ENCODE assay signal across 9 cellular contexts in genomic region chr3:194069421-194070219, GRCh38.
DNase-seq lines count a peak whose midpoint lies in the region; ATAC-seq and TF ChIP-seq lines count a peak whose summit lies in the region.
"Had no signal": no experiment of that assay in that cellular context is flagged by ENCODE, and none has a peak within 500 bp of the region (broad histone marks: within the 10 kb centered on the region; RNA-seq: fewer than 3 reads in every experiment).

No MANE protein-coding gene starts in this region.

- peak overlapping the region; percentile 2 for H3K4me3 Mint-ChIP-seq in stimulated activated naive CD8-positive, alpha-beta T cell treated with anti-CD3 and anti-CD28 coated beads, Interleukin-15, Interleukin-2, amounts not matched to agents 100 ng/mL and 50 ng/mL, for 24 hours
- peak overlapping the region; percentile 64 for H3K4me3 Mint-ChIP-seq in WTC11
- peak overlapping the region; percentile 71 to 77 (median 74) for H3K4me3 Mint-ChIP-seq in immature natural killer cell

- peak overlapping the region; percentile 24 for H3K27ac Mint-ChIP-seq in stimulated activated naive CD8-positive, alpha-beta T cell treated with anti-CD3 and anti-CD28 coated beads, Interleukin-15, Interleukin-2, amounts not matched to agents 100 ng/mL and 50 ng/mL, for 24 hours
- H3K27ac Mint-ChIP-seq in WTC11 (no peak overlapping the region), immature natural killer cell (peak overlapping the region in 3 of 6 donors; percentile 34 to 73 (median 48))

- peaks cover 32% of the 10 kb centered on the region for H3K4me1 Mint-ChIP-seq in stimulated activated naive CD8-positive, alpha-beta T cell treated with anti-CD3 and anti-CD28 coated beads, Interleukin-15, Interleukin-2, amounts not matched to agents 100 ng/mL and 50 ng/mL, for 24 hours (ENCODE audit: low read depth)
- H3K4me1 Mint-ChIP-seq in WTC11 (peaks cover 10% of the 10 kb centered on the region), immature natural killer cell (peaks cover 9 to 11% of the 10 kb centered on the region in 2 donors)

- ATAC-seq in stimulated activated naive CD8-positive, alpha-beta T cell treated with anti-CD3 and anti-CD28 coated beads, Interleukin-15, Interleukin-2, amounts not matched to agents 100 U/mL and 50 U/mL, for 24 hours, result no peak
- ATAC-seq in WTC11 (no peak), HG02759 (IDR thresholded peaks at IDR 0.05; ENCODE audit: unreplicated experiment) (no peak)

- no peaks in the 10 kb centered on the region for H3K36me3 Mint-ChIP-seq in stimulated activated naive CD8-positive, alpha-beta T cell treated with anti-CD3 and anti-CD28 coated beads, Interleukin-15, Interleukin-2, amounts not matched to agents 100 ng/mL and 50 ng/mL, for 24 hours (ENCODE audit: low read depth)
- H3K36me3 Mint-ChIP-seq in WTC11 (peaks cover 27% of the 10 kb centered on the region), immature natural killer cell (peaks cover 0 to 3% (median 0%) of the 10 kb centered on the region in 3 donors)

- CTCF ChIA-PET in WTC11 (lab: Charles Lee), result interaction anchor here (1.0 to 1.1 kb wide), 2 partner anchors 217 to 259 kb away, joined by 3 read pairs; no protein-coding TSS in a partner anchor

- no peak for DNase-seq in stimulated activated naive CD8-positive, alpha-beta T cell treated with anti-CD3 and anti-CD28 coated beads, Interleukin-15, Interleukin-2, amounts not matched to agents 100 U/mL and 50 U/mL, for 24 hours
- no peak for DNase-seq in WTC11 (ENCODE audit: low spot score)
- DNase-seq in immature natural killer cell, result no peak
- DNase-seq in A172 (ENCODE audit: low spot score), result no peak
- DNase-seq in NCI-H1694 treated with DMSO at 0.1 percent for 48 hours (lab: John Stamatoyannopoulos, UW), result no peak
- DNase-seq in H4 (ENCODE audit: low spot score), result no peak
- DNase-seq: NCI-H1092 treated with DMSO at 0.1 percent for 48 hours had no signal

- no peak for TF ChIP-seq CTCF in WTC11 (IDR thresholded peaks at IDR 0.05)

- no peaks in the 10 kb centered on the region for H3K9me3 Mint-ChIP-seq in stimulated activated naive CD8-positive, alpha-beta T cell treated with anti-CD3 and anti-CD28 coated beads, Interleukin-15, Interleukin-2, amounts not matched to agents 100 ng/mL and 50 ng/mL, for 24 hours
- peaks cover 32% of the 10 kb centered on the region for H3K9me3 Mint-ChIP-seq in WTC11
- H3K9me3 Mint-ChIP-seq in immature natural killer cell, result peaks cover 0 to 2% (median 0%) of the 10 kb centered on the region in 6 donors

- peaks cover 53% of the 10 kb centered on the region for H3K27me3 Mint-ChIP-seq in stimulated activated naive CD8-positive, alpha-beta T cell treated with anti-CD3 and anti-CD28 coated beads, Interleukin-15, Interleukin-2, amounts not matched to agents 100 ng/mL and 50 ng/mL, for 24 hours
- H3K27me3 Mint-ChIP-seq in WTC11 (ENCODE audit: low read depth) (peaks cover 53% of the 10 kb centered on the region), immature natural killer cell (ENCODE audit: low read depth in 3 of 3) (peaks cover 3 to 21% (median 17%) of the 10 kb centered on the region in 3 donors)

- POLR2A ChIA-PET in WTC11 (lab: Charles Lee), result no interaction called here

TF ChIP-seq in WTC11, 78 proteins besides CTCF, POLR2A, EP300 and RAD21:
- no peak for TF ChIP-seq KAT7 (CRISPR knock-in tag; IDR thresholded peaks at IDR 0.05; ENCODE audit: borderline replicate concordance)
- no peak for TF ChIP-seq TP53 (CRISPR knock-in tag; IDR thresholded peaks at IDR 0.05)
- peak; percentile 79 for TF ChIP-seq GABPB1 (CRISPR knock-in tag; IDR thresholded peaks at IDR 0.05)
- no peak for TF ChIP-seq ZNF423 (CRISPR knock-in tag; IDR thresholded peaks at IDR 0.05)

Comparison
In these comparisons a context has a peak if more than half of its experiments do, and no peak if none do; other contexts are left out.
1. H3K4me3 Mint-ChIP-seq: peak in every context shown above with its lines; median percentile 74 in immature natural killer cell; 64 in WTC11; 2 in stimulated activated naive CD8-positive, alpha-beta T cell treated with anti-CD3 and anti-CD28 coated beads, Interleukin-15, Interleukin-2, amounts not matched to agents 100 ng/mL and 50 ng/mL, for 24 hours.